Comparison of ENCODE assay signal across 15 cellular contexts in the genomic region with DNA sequence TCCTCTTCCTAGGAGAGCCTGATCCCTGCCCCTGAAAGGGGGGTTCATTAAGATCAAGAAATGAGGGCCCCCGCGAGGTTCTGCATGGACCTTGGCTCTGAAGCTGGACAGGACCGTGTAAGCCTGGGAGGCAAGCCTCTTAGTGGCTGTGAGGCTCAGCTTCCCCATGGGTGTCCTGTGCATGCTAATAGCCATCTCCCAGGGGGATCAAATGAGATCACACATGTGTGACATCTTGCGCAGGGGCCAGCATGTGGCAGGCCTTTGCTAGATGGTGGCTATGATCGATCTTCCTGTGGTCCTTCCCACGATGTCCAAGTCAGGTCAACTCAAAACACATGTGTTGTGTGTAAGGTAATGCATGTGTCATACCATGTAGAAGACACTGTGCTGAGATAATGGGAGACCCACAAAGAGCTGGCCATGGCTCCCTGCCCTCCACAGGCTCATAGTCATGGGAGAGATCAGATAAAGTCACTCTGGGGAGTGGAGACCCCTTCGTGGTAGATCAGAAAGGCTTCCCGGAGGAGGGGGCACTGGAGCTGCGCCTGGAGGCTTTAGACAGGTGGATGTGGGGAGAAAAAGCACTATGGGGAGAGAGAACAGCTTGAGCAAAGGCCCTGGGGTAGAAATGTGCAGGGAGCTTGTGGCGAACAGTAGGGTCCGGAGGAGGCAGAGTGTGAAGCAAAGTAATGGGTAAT. TPM values are rescaled to one million over a fixed set of nuclear protein-coding genes. Genes with fewer than 3 reads are reported as not detected.
A peak's percentile ranks its signal among the peaks of the same experiment; 100 is the strongest.
DNase-seq lines count a peak whose midpoint lies in the region; ATAC-seq, FAIRE-seq and TF ChIP-seq lines count a peak whose summit lies in the region.
"Had no signal": no experiment of that assay in that cellular context is flagged by ENCODE, and none has a peak within 500 bp of the region (broad histone marks: within the 10 kb centered on the region; RNA-seq: fewer than 3 reads in every experiment).

No MANE protein-coding gene starts in this region.

- CTCF ChIA-PET in activated naive CD4-positive, alpha-beta T cell treated with anti-CD3 and anti-CD28 coated beads, Interleukin-2, amount 10 ng/mL, durations not matched to agents 7 days and 5 days (lab: Charles Lee), result interaction anchor here (0.6 to 9.8 kb wide), 7 partner anchors 10 to 360 kb away, joined by 3 to 134 read pairs (median 3); no protein-coding TSS in a partner anchor
- CTCF ChIA-PET in activated B cell treated with CpG ODN at 0.5 μM for 24 hours (lab: Charles Lee), result interaction anchor here (8.2 to 8.8 kb wide), 2 partner anchors 10 to 20 kb away, joined by 56 to 139 read pairs; no protein-coding TSS in a partner anchor
- CTCF ChIA-PET in endothelial cell of umbilical vein (lab: Charles Lee), result interaction anchor here (1.0 to 5.8 kb wide), 6 partner anchors 11 to 20 kb away, joined by 3 to 83 read pairs (median 4); no protein-coding TSS in a partner anchor

- no peak overlapping the region for H3K9ac ChIP-seq in endothelial cell of umbilical vein (replicated peaks; ENCODE audit: extremely low read depth, insufficient read depth, low read length)

- peaks cover 78% of the 10 kb centered on the region for H3K36me3 Mint-ChIP-seq in activated naive CD4-positive, alpha-beta T cell treated with anti-CD3 and anti-CD28 coated beads, Interleukin-2, amount 10 ng/mL, durations not matched to agents 7 days and 5 days
- peaks cover 76% of the 10 kb centered on the region for H3K36me3 Mint-ChIP-seq in activated B cell treated with CpG ODN at 0.5 μM for 24 hours (ENCODE audit: low read depth)

- H3K79me2 ChIP-seq in endothelial cell of umbilical vein (ENCODE audit: control insufficient read depth, insufficient read depth, low read length), result peaks cover 13% of the 10 kb centered on the region

- peaks cover 5% of the 10 kb centered on the region for H3K27me3 Mint-ChIP-seq in activated naive CD4-positive, alpha-beta T cell treated with anti-CD3 and anti-CD28 coated beads, Interleukin-2, amount 10 ng/mL, durations not matched to agents 7 days and 5 days
- no peaks in the 10 kb centered on the region for H3K27me3 Mint-ChIP-seq in activated B cell treated with CpG ODN at 0.5 μM for 24 hours

- FAIRE-seq in endothelial cell of umbilical vein (lab: Jason Lieb, UNC) (peak; percentile 31), urothelium cell line (lab: Jason Lieb, UNC) (peak; percentile 56)

- no peak for DNase-seq in activated naive CD4-positive, alpha-beta T cell treated with anti-CD3 and anti-CD28 coated beads, Interleukin-2, amount 10 ng/mL, durations not matched to agents 7 days and 5 days
- DNase-seq in activated naive CD4-positive, alpha-beta T cell (lab: John Stamatoyannopoulos, UW), result no peak
- peak; percentile 18 for DNase-seq in activated B cell treated with CpG ODN at 0.5 μM for 24 hours
- DNase-seq in endothelial cell of umbilical vein (ENCODE audit: low read depth, low spot score), result no peak
- DNase-seq in urothelium cell line (ENCODE audit: low spot score), result no peak
- no peak for DNase-seq in GM13976 (ENCODE audit: low spot score)
- no peak for DNase-seq in NCI-H1436 treated with DMSO at 0.1 percent for 48 hours (lab: John Stamatoyannopoulos, UW)
- DNase-seq in OCI-M1 (lab: John Stamatoyannopoulos, UW), result no peak
- DNase-seq: NCI-H2081 had no signal

- no peaks in the 10 kb centered on the region for H3K9me3 Mint-ChIP-seq in activated naive CD4-positive, alpha-beta T cell treated with anti-CD3 and anti-CD28 coated beads, Interleukin-2, amount 10 ng/mL, durations not matched to agents 7 days and 5 days
- H3K9me3 Mint-ChIP-seq in activated B cell treated with CpG ODN at 0.5 μM for 24 hours, result no peaks in the 10 kb centered on the region
- H3K9me3 Mint-ChIP-seq: GM23338 had no signal

- no peaks in the 10 kb centered on the region for H3K27me3 ChIP-seq in endothelial cell of umbilical vein (ENCODE audit: control insufficient read depth in 2 of 2, insufficient read depth in 2 of 2, low read length in 2 of 2)
- H3K27me3 ChIP-seq: SJSA1, vagina had no signal

- no peak overlapping the region for H2AFZ ChIP-seq in endothelial cell of umbilical vein (ENCODE audit: low read depth, low read length)
- H2AFZ ChIP-seq: GM23338 had no signal

- peak overlapping the region; percentile 100 for H3K4me3 Mint-ChIP-seq in activated naive CD4-positive, alpha-beta T cell treated with anti-CD3 and anti-CD28 coated beads, Interleukin-2, amount 10 ng/mL, durations not matched to agents 7 days and 5 days
- H3K4me3 Mint-ChIP-seq in activated B cell treated with CpG ODN at 0.5 μM for 24 hours, result peak overlapping the region; percentile 97
- H3K4me3 Mint-ChIP-seq: GM23338 had no signal

- no peak overlapping the region for H3K27ac ChIP-seq in endothelial cell of umbilical vein (ENCODE audit: insufficient read depth, low read depth, low read length)
- H3K27ac ChIP-seq: SJSA1, vagina had no signal

- H3K27ac Mint-ChIP-seq in activated naive CD4-positive, alpha-beta T cell treated with anti-CD3 and anti-CD28 coated beads, Interleukin-2, amount 10 ng/mL, durations not matched to agents 7 days and 5 days, result peak overlapping the region; percentile 94
- peak overlapping the region; percentile 90 for H3K27ac Mint-ChIP-seq in activated B cell treated with CpG ODN at 0.5 μM for 24 hours
- H3K27ac Mint-ChIP-seq: GM23338, progenitor cell of endocrine pancreas had no signal

- no TSS peak for BruUV-seq in endothelial cell of umbilical vein (replicated peaks; lab: Mats Ljungman, UMichigan)

- peaks cover 79% of the 10 kb centered on the region for H3K4me1 Mint-ChIP-seq in activated naive CD4-positive, alpha-beta T cell treated with anti-CD3 and anti-CD28 coated beads, Interleukin-2, amount 10 ng/mL, durations not matched to agents 7 days and 5 days
- peaks cover 90% of the 10 kb centered on the region for H3K4me1 Mint-ChIP-seq in activated B cell treated with CpG ODN at 0.5 μM for 24 hours

- ATAC-seq in activated B cell treated with CpG ODN at 0.5 μM for 24 hours (ENCODE audit: low read depth), result no peak
- ATAC-seq: activated CD4-positive, CD25-positive, alpha-beta regulatory T cell treated with anti-CD3 and anti-CD28 coated beads, Interleukin-2, amount 50 U/mL, for 24 hours; GM23338 had no signal

- TF ChIP-seq CTCF in activated B cell treated with CpG ODN at 0.5 μM for 24 hours (IDR thresholded peaks at IDR 0.05) (no peak), endothelial cell of umbilical vein (IDR thresholded peaks at IDR 0.05; ENCODE audit: extremely low read depth in 1 of 2, insufficient read depth in 1 of 2, low read depth in 1 of 2, low read length in 2 of 2) (no peak), GM13976 (IDR thresholded peaks at IDR 0.05; ENCODE audit: borderline replicate concordance, control extremely low read depth, extremely low read depth, insufficient read depth, missing control alignments) (no peak)

- intact Hi-C loops in activated B cell treated with CpG ODN at 0.5 μM for 24 hours (cut with micrococcal nuclease), result no loop called here
- intact Hi-C loops in endothelial cell of umbilical vein (cut with micrococcal nuclease), result no loop called here

- no peaks in the 10 kb centered on the region for H3K9me3 ChIP-seq in endothelial cell of umbilical vein (replicated peaks; ENCODE audit: control insufficient read depth, insufficient read depth, low read length)
- H3K9me3 ChIP-seq: SJSA1, vagina had no signal

- POLR2A ChIA-PET in activated B cell treated with CpG ODN at 0.5 μM for 24 hours (lab: Charles Lee), result interaction anchor here (0.5 to 9.9 kb wide), 7 partner anchors 9 to 116 kb away, joined by 3 to 304 read pairs (median 9); no protein-coding TSS in a partner anchor
- POLR2A ChIA-PET in endothelial cell of umbilical vein (lab: Charles Lee), result no interaction called here

- H4K20me1 ChIP-seq in endothelial cell of umbilical vein (replicated peaks; ENCODE audit: control insufficient read depth, extremely low read depth, insufficient read depth, low read length), result no peaks in the 10 kb centered on the region

- peaks cover 0 to 2% of the 10 kb centered on the region in 2 experiments for H3K36me3 ChIP-seq in endothelial cell of umbilical vein (ENCODE audit: control insufficient read depth in 2 of 2, extremely low read depth in 1 of 2, insufficient read depth in 2 of 2, low read length in 2 of 2)
- H3K36me3 ChIP-seq: SJSA1, vagina had no signal

- H3K4me3 ChIP-seq in endothelial cell of umbilical vein (replicated peaks in 1 of 3; ENCODE audit: insufficient read depth in 1 of 3, low read depth in 1 of 3, low read length in 3 of 3), result no peak overlapping the region
- H3K4me3 ChIP-seq: GM23338, SJSA1, vagina had no signal

- no peak overlapping the region for H3K4me2 ChIP-seq in endothelial cell of umbilical vein (ENCODE audit: insufficient read depth, low read length)
- H3K4me2 ChIP-seq: GM23338 had no signal

- peaks cover 39% of the 10 kb centered on the region for H3K4me1 ChIP-seq in endothelial cell of umbilical vein (ENCODE audit: control insufficient read depth, extremely low read depth, insufficient read depth, low read length)
- H3K4me1 ChIP-seq: vagina had no signal

- in situ Hi-C loops in GM13976 (cut with MboI; ENCODE audit: low sequenced_read_pairs, unreplicated experiment), result no loop called here

- no peaks in the 10 kb centered on the region for H3K9me1 ChIP-seq in endothelial cell of umbilical vein (replicated peaks; ENCODE audit: control insufficient read depth, extremely low read depth, insufficient read depth, low read length)

- TF ChIP-seq POLR2A in endothelial cell of umbilical vein (IDR thresholded peaks at IDR 0.05; ENCODE audit: low read depth, low read length), result no peak

- dilution Hi-C loops in endothelial cell of umbilical vein (cut with MboI; ENCODE audit: extremely low pct_ligation_motif_present, low sequenced_read_pairs), result no loop called here

RNA-seq across cellular contexts. Expression of a gene that starts 3.7 kb away (rescaled TPM):
- total RNA-seq in activated B cell treated with CpG ODN at 0.5 μM for 24 hours (518 and 557 TPM in 2 replicates), endothelial cell of umbilical vein (111 and 122 TPM in 2 replicates)
- polyA plus RNA-seq in endothelial cell of umbilical vein, result 181 and 196 TPM in 2 replicates
- 128 and 131 TPM in 2 replicates for polyA plus RNA-seq in endothelial cell of umbilical vein (2011; cell fraction: cytosol; rRNA removed)
- polyA plus RNA-seq in endothelial cell of umbilical vein (2011; cell fraction: nucleus; rRNA removed), result 62.5 and 70.8 TPM in 2 replicates
- 122 and 165 TPM in 2 replicates for polyA plus RNA-seq in endothelial cell of umbilical vein (2012)
- polyA minus RNA-seq in endothelial cell of umbilical vein, result 92.2 and 107 TPM in 2 replicates
- polyA minus RNA-seq in endothelial cell of umbilical vein (2011; cell fraction: cytosol; rRNA and poly(A)+ RNA removed), result not detected
- polyA minus RNA-seq in endothelial cell of umbilical vein (2011; cell fraction: nucleus; rRNA and poly(A)+ RNA removed), result 21.8 and 27.2 TPM in 2 replicates

RNA-seq across cellular contexts. Expression of a gene that starts 28.1 kb away (rescaled TPM):
- total RNA-seq in activated B cell treated with CpG ODN at 0.5 μM for 24 hours, result 1.7 and 1.8 TPM in 2 replicates
- total RNA-seq in endothelial cell of umbilical vein, result not detected in 2 replicates
- not detected in 2 replicates for polyA plus RNA-seq in endothelial cell of umbilical vein
- not detected in 2 replicates for polyA plus RNA-seq in endothelial cell of umbilical vein (2011; cell fraction: cytosol; rRNA removed)
- polyA plus RNA-seq in endothelial cell of umbilical vein (2011; cell fraction: nucleus; rRNA removed), result not detected in 2 replicates
- not detected in 2 replicates for polyA plus RNA-seq in endothelial cell of umbilical vein (2012)
- not detected in 2 replicates for polyA minus RNA-seq in endothelial cell of umbilical vein
- not detected for polyA minus RNA-seq in endothelial cell of umbilical vein (2011; cell fraction: cytosol; rRNA and poly(A)+ RNA removed)
- not detected in 2 replicates for polyA minus RNA-seq in endothelial cell of umbilical vein (2011; cell fraction: nucleus; rRNA and poly(A)+ RNA removed)
- total RNA-seq: MCF 10A, SJSA1, vagina had no signal
- polyA plus RNA-seq: GM23338 had no signal

RNA-seq across cellular contexts. Expression of a gene that starts 41.9 kb away (rescaled TPM):
- total RNA-seq in activated B cell treated with CpG ODN at 0.5 μM for 24 hours (37.2 and 40.3 TPM in 2 replicates), endothelial cell of umbilical vein (not detected in 2 replicates)
- 0.06 and 0.29 TPM in 2 replicates for polyA plus RNA-seq in endothelial cell of umbilical vein
- polyA plus RNA-seq in endothelial cell of umbilical vein (2011; cell fraction: cytosol; rRNA removed), result 0.10 TPM in 1 of 2 replicates, not detected in the other
- 0.11 and 0.27 TPM in 2 replicates for polyA plus RNA-seq in endothelial cell of umbilical vein (2011; cell fraction: nucleus; rRNA removed)
- polyA plus RNA-seq in endothelial cell of umbilical vein (2012), result 0.11 and 0.40 TPM in 2 replicates
- 0.17 and 0.63 TPM in 2 replicates for polyA minus RNA-seq in endothelial cell of umbilical vein
- polyA minus RNA-seq in endothelial cell of umbilical vein (2011; cell fraction: cytosol; rRNA and poly(A)+ RNA removed), result not detected
- not detected in 2 replicates for polyA minus RNA-seq in endothelial cell of umbilical vein (2011; cell fraction: nucleus; rRNA and poly(A)+ RNA removed)
- total RNA-seq: GM23338, MCF 10A, progenitor cell of endocrine pancreas had no signal
- polyA plus RNA-seq: GM23338 had no signal

RNA-seq across cellular contexts. Expression of a gene that starts 52.3 kb away (rescaled TPM):
- total RNA-seq in activated B cell treated with CpG ODN at 0.5 μM for 24 hours (5.2 and 8.2 TPM in 2 replicates), endothelial cell of umbilical vein (27.6 and 31.5 TPM in 2 replicates)
- polyA plus RNA-seq in endothelial cell of umbilical vein, result 20.2 and 23.6 TPM in 2 replicates
- 13.0 and 13.9 TPM in 2 replicates for polyA plus RNA-seq in endothelial cell of umbilical vein (2011; cell fraction: cytosol; rRNA removed)
- 21.5 and 22.1 TPM in 2 replicates for polyA plus RNA-seq in endothelial cell of umbilical vein (2011; cell fraction: nucleus; rRNA removed)
- 10.6 and 12.3 TPM in 2 replicates for polyA plus RNA-seq in endothelial cell of umbilical vein (2012)
- 9.3 and 12.7 TPM in 2 replicates for polyA minus RNA-seq in endothelial cell of umbilical vein
- 24.2 TPM for polyA minus RNA-seq in endothelial cell of umbilical vein (2011; cell fraction: cytosol; rRNA and poly(A)+ RNA removed)
- polyA minus RNA-seq in endothelial cell of umbilical vein (2011; cell fraction: nucleus; rRNA and poly(A)+ RNA removed), result 7.0 and 7.6 TPM in 2 replicates

Comparison
In these comparisons a context has a peak if more than half of its experiments do, and no peak if none do; other contexts are left out.
1. RNA of a gene that starts 41.9 kb away (total RNA-seq): 37.2 to 40.3 TPM in activated B cell treated with CpG ODN at 0.5 μM for 24 hours; not detected in endothelial cell of umbilical vein; every median in the first group is over 10 times any median in the second.